Comparison of ENCODE assay signal across 1 cellular context in the genomic region with DNA sequence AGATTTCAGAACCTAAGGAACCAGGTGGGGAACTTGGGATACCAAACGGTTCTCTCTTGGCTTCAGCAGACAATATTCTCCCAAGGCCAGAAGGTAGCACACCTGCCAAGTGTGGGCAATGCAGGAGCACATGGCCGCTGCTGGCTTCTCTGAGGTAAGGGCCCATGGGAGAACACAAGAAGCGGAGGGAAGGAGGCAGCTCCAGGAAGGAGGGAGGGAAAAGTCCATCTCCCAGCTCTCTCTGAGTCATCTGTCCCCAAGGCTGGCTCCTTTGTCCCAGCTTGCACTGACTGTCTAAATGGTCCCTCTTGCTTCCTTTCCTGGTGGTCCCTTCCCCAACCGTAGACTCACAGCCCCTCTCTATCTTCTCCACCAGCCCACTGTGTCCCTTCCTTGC.
TF ChIP-seq lines count a peak whose summit lies in the region.

No MANE protein-coding gene starts in this region.

TF ChIP-seq in H1, 55 proteins besides CTCF, POLR2A, EP300 and RAD21 (continued from another document):
- TF ChIP-seq, protein P1, sequence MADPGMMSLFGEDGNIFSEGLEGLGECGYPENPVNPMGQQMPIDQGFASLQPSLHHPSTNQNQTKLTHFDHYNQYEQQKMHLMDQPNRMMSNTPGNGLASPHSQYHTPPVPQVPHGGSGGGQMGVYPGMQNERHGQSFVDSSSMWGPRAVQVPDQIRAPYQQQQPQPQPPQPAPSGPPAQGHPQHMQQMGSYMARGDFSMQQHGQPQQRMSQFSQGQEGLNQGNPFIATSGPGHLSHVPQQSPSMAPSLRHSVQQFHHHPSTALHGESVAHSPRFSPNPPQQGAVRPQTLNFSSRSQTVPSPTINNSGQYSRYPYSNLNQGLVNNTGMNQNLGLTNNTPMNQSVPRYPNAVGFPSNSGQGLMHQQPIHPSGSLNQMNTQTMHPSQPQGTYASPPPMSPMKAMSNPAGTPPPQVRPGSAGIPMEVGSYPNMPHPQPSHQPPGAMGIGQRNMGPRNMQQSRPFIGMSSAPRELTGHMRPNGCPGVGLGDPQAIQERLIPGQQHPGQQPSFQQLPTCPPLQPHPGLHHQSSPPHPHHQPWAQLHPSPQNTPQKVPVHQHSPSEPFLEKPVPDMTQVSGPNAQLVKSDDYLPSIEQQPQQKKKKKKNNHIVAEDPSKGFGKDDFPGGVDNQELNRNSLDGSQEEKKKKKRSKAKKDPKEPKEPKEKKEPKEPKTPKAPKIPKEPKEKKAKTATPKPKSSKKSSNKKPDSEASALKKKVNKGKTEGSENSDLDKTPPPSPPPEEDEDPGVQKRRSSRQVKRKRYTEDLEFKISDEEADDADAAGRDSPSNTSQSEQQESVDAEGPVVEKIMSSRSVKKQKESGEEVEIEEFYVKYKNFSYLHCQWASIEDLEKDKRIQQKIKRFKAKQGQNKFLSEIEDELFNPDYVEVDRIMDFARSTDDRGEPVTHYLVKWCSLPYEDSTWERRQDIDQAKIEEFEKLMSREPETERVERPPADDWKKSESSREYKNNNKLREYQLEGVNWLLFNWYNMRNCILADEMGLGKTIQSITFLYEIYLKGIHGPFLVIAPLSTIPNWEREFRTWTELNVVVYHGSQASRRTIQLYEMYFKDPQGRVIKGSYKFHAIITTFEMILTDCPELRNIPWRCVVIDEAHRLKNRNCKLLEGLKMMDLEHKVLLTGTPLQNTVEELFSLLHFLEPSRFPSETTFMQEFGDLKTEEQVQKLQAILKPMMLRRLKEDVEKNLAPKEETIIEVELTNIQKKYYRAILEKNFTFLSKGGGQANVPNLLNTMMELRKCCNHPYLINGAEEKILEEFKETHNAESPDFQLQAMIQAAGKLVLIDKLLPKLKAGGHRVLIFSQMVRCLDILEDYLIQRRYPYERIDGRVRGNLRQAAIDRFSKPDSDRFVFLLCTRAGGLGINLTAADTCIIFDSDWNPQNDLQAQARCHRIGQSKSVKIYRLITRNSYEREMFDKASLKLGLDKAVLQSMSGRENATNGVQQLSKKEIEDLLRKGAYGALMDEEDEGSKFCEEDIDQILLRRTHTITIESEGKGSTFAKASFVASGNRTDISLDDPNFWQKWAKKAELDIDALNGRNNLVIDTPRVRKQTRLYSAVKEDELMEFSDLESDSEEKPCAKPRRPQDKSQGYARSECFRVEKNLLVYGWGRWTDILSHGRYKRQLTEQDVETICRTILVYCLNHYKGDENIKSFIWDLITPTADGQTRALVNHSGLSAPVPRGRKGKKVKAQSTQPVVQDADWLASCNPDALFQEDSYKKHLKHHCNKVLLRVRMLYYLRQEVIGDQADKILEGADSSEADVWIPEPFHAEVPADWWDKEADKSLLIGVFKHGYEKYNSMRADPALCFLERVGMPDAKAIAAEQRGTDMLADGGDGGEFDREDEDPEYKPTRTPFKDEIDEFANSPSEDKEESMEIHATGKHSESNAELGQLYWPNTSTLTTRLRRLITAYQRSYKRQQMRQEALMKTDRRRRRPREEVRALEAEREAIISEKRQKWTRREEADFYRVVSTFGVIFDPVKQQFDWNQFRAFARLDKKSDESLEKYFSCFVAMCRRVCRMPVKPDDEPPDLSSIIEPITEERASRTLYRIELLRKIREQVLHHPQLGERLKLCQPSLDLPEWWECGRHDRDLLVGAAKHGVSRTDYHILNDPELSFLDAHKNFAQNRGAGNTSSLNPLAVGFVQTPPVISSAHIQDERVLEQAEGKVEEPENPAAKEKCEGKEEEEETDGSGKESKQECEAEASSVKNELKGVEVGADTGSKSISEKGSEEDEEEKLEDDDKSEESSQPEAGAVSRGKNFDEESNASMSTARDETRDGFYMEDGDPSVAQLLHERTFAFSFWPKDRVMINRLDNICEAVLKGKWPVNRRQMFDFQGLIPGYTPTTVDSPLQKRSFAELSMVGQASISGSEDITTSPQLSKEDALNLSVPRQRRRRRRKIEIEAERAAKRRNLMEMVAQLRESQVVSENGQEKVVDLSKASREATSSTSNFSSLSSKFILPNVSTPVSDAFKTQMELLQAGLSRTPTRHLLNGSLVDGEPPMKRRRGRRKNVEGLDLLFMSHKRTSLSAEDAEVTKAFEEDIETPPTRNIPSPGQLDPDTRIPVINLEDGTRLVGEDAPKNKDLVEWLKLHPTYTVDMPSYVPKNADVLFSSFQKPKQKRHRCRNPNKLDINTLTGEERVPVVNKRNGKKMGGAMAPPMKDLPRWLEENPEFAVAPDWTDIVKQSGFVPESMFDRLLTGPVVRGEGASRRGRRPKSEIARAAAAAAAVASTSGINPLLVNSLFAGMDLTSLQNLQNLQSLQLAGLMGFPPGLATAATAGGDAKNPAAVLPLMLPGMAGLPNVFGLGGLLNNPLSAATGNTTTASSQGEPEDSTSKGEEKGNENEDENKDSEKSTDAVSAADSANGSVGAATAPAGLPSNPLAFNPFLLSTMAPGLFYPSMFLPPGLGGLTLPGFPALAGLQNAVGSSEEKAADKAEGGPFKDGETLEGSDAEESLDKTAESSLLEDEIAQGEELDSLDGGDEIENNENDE (IDR thresholded peaks at IDR 0.05; ENCODE audit: insufficient replicate concordance, low read length), result no peak
- no peak for TF ChIP-seq TEAD4 (IDR thresholded peaks at IDR 0.05; ENCODE audit: low read depth, low read length)
- no peak for TF ChIP-seq CTBP2 (IDR thresholded peaks at IDR 0.05; ENCODE audit: borderline replicate concordance, insufficient read depth, insufficient read length, low read length)
- TF ChIP-seq CHD2 (IDR thresholded peaks at IDR 0.05; ENCODE audit: low read length), result no peak
- TF ChIP-seq, protein P2, sequence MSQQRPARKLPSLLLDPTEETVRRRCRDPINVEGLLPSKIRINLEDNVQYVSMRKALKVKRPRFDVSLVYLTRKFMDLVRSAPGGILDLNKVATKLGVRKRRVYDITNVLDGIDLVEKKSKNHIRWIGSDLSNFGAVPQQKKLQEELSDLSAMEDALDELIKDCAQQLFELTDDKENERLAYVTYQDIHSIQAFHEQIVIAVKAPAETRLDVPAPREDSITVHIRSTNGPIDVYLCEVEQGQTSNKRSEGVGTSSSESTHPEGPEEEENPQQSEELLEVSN (IDR thresholded peaks at IDR 0.05), result no peak
- TF ChIP-seq RFX5 (IDR thresholded peaks at IDR 0.05; ENCODE audit: borderline replicate concordance, low read depth, low read length), result no peak
- TF ChIP-seq SAP30 (IDR thresholded peaks at IDR 0.05; ENCODE audit: insufficient read depth, insufficient replicate concordance, low read length), result no peak
- TF ChIP-seq CBX8 (IDR thresholded peaks at IDR 0.05; ENCODE audit: borderline replicate concordance, low read depth, low read length), result no peak
- no peak for TF ChIP-seq TAF7 (optimal IDR thresholded peaks at IDR 0.05; ENCODE audit: borderline replicate concordance, low read depth, low read length)
